ENCODE assay signal across 1 cellular context in genomic region chr5:132427285-132428146, GRCh38.
A peak's percentile ranks its signal among the peaks of the same experiment; 100 is the strongest.
TF ChIP-seq lines count a peak whose summit lies in the region.

No MANE protein-coding gene starts in this region.

TF ChIP-seq in GM12878, 131 proteins besides CTCF, POLR2A, EP300 and RAD21 (continued from another document and continues in another):
- TF ChIP-seq ZBTB4 (CRISPR knock-in tag; IDR thresholded peaks at IDR 0.05), result no peak
- TF ChIP-seq EED (IDR thresholded peaks at IDR 0.05; ENCODE audit: low read depth), result no peak
- no peak for TF ChIP-seq NBN (IDR thresholded peaks at IDR 0.05)
- no peak for TF ChIP-seq HDAC6 (IDR thresholded peaks at IDR 0.05; ENCODE audit: unreplicated experiment)
- no peak for TF ChIP-seq EGR1 (IDR thresholded peaks at IDR 0.05; ENCODE audit: borderline replicate concordance in 1 of 2, low read depth in 2 of 2, low read length in 2 of 2)
- TF ChIP-seq MXI1 (IDR thresholded peaks at IDR 0.05; ENCODE audit: low read depth, low read length), result no peak; the same call in 1 of the 2 replicates
- no peak for TF ChIP-seq RCOR1 (conservative IDR thresholded peaks at IDR 0.05; ENCODE audit: low read depth, low read length)
- no peak for TF ChIP-seq NRF1 (conservative IDR thresholded peaks at IDR 0.05; ENCODE audit: low read depth, low read length)
- no peak for TF ChIP-seq PAX5 (IDR thresholded peaks at IDR 0.05; ENCODE audit: borderline replicate concordance, low read depth, low read length)
- 0 out of 2 replicates have a peak, but pooled peaks have one; percentile 11 for TF ChIP-seq ATF7 (IDR thresholded peaks at IDR 0.05; ENCODE audit: low read depth)
- TF ChIP-seq ZNF384 (IDR thresholded peaks at IDR 0.05; ENCODE audit: borderline replicate concordance, low read depth, low read length), result no peak
- no peak for TF ChIP-seq GATAD2B (conservative IDR thresholded peaks at IDR 0.05; ENCODE audit: low read depth)
- TF ChIP-seq MEF2A (IDR thresholded peaks at IDR 0.05; ENCODE audit: insufficient read depth, low read depth, low read length), result no peak
- TF ChIP-seq CBX5 (IDR thresholded peaks at IDR 0.05; ENCODE audit: low read depth), result no peak
- TF ChIP-seq, protein P1, sequence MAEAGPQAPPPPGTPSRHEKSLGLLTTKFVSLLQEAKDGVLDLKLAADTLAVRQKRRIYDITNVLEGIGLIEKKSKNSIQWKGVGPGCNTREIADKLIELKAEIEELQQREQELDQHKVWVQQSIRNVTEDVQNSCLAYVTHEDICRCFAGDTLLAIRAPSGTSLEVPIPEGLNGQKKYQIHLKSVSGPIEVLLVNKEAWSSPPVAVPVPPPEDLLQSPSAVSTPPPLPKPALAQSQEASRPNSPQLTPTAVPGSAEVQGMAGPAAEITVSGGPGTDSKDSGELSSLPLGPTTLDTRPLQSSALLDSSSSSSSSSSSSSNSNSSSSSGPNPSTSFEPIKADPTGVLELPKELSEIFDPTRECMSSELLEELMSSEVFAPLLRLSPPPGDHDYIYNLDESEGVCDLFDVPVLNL (IDR thresholded peaks at IDR 0.05; ENCODE audit: low read depth, low read length), result no peak
- no peak for TF ChIP-seq PRDM15 (CRISPR knock-in tag; IDR thresholded peaks at IDR 0.05)
- TF ChIP-seq RELA (IDR thresholded peaks at IDR 0.05; ENCODE audit: borderline replicate concordance, partially characterized antibody), result no peak
- 0 out of 2 replicates have a peak, but pooled peaks have one; percentile 46 for TF ChIP-seq ASH2L (IDR thresholded peaks at IDR 0.05; ENCODE audit: borderline replicate concordance, low read depth)
- TF ChIP-seq HCFC1 (IDR thresholded peaks at IDR 0.05; ENCODE audit: low read length), result no peak
- TF ChIP-seq BMI1 (IDR thresholded peaks at IDR 0.05; ENCODE audit: borderline replicate concordance), result peak; percentile 31; the same call in 1 of the 2 replicates
- no peak for TF ChIP-seq SMC3 (IDR thresholded peaks at IDR 0.05; ENCODE audit: borderline replicate concordance, low read length)
- TF ChIP-seq, protein P2, sequence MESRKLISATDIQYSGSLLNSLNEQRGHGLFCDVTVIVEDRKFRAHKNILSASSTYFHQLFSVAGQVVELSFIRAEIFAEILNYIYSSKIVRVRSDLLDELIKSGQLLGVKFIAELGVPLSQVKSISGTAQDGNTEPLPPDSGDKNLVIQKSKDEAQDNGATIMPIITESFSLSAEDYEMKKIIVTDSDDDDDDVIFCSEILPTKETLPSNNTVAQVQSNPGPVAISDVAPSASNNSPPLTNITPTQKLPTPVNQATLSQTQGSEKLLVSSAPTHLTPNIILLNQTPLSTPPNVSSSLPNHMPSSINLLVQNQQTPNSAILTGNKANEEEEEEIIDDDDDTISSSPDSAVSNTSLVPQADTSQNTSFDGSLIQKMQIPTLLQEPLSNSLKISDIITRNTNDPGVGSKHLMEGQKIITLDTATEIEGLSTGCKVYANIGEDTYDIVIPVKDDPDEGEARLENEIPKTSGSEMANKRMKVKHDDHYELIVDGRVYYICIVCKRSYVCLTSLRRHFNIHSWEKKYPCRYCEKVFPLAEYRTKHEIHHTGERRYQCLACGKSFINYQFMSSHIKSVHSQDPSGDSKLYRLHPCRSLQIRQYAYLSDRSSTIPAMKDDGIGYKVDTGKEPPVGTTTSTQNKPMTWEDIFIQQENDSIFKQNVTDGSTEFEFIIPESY (IDR thresholded peaks at IDR 0.05), result no peak
- no peak; the same call in 1 of the 2 replicates for TF ChIP-seq USF2 (IDR thresholded peaks at IDR 0.05; ENCODE audit: borderline replicate concordance, low read depth, low read length)
- no peak for TF ChIP-seq POLR2AphosphoS2 (IDR thresholded peaks at IDR 0.05; ENCODE audit: low read depth, low read length)
- TF ChIP-seq SMAD1 (IDR thresholded peaks at IDR 0.05; ENCODE audit: low read depth, partially characterized antibody), result no peak
- TF ChIP-seq NFYA (IDR thresholded peaks at IDR 0.05; ENCODE audit: borderline replicate concordance, low read depth, low read length), result no peak
- TF ChIP-seq, protein P3, sequence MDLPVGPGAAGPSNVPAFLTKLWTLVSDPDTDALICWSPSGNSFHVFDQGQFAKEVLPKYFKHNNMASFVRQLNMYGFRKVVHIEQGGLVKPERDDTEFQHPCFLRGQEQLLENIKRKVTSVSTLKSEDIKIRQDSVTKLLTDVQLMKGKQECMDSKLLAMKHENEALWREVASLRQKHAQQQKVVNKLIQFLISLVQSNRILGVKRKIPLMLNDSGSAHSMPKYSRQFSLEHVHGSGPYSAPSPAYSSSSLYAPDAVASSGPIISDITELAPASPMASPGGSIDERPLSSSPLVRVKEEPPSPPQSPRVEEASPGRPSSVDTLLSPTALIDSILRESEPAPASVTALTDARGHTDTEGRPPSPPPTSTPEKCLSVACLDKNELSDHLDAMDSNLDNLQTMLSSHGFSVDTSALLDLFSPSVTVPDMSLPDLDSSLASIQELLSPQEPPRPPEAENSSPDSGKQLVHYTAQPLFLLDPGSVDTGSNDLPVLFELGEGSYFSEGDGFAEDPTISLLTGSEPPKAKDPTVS (IDR thresholded peaks at IDR 0.05; ENCODE audit: low read depth, low read length), result no peak
- TF ChIP-seq, protein P4, sequence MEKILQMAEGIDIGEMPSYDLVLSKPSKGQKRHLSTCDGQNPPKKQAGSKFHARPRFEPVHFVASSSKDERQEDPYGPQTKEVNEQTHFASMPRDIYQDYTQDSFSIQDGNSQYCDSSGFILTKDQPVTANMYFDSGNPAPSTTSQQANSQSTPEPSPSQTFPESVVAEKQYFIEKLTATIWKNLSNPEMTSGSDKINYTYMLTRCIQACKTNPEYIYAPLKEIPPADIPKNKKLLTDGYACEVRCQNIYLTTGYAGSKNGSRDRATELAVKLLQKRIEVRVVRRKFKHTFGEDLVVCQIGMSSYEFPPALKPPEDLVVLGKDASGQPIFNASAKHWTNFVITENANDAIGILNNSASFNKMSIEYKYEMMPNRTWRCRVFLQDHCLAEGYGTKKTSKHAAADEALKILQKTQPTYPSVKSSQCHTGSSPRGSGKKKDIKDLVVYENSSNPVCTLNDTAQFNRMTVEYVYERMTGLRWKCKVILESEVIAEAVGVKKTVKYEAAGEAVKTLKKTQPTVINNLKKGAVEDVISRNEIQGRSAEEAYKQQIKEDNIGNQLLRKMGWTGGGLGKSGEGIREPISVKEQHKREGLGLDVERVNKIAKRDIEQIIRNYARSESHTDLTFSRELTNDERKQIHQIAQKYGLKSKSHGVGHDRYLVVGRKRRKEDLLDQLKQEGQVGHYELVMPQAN (conservative IDR thresholded peaks at IDR 0.05), result no peak
- TF ChIP-seq DPF2 (IDR thresholded peaks at IDR 0.05), result no peak
- TF ChIP-seq RB1 (IDR thresholded peaks at IDR 0.05; ENCODE audit: borderline replicate concordance), result no peak
- TF ChIP-seq IRF5 (IDR thresholded peaks at IDR 0.05; ENCODE audit: borderline replicate concordance), result no peak
- TF ChIP-seq LARP7 (IDR thresholded peaks at IDR 0.05), result peak; percentile 33; the same call in 1 of the 2 replicates
- TF ChIP-seq ZZZ3 (IDR thresholded peaks at IDR 0.05; ENCODE audit: control insufficient read depth, insufficient read length, low read depth), result no peak
- TF ChIP-seq ZBED1 (IDR thresholded peaks at IDR 0.05; ENCODE audit: borderline replicate concordance), result no peak
- no peak for TF ChIP-seq ESRRA (IDR thresholded peaks at IDR 0.05; ENCODE audit: low read length)
- TF ChIP-seq, protein P5, sequence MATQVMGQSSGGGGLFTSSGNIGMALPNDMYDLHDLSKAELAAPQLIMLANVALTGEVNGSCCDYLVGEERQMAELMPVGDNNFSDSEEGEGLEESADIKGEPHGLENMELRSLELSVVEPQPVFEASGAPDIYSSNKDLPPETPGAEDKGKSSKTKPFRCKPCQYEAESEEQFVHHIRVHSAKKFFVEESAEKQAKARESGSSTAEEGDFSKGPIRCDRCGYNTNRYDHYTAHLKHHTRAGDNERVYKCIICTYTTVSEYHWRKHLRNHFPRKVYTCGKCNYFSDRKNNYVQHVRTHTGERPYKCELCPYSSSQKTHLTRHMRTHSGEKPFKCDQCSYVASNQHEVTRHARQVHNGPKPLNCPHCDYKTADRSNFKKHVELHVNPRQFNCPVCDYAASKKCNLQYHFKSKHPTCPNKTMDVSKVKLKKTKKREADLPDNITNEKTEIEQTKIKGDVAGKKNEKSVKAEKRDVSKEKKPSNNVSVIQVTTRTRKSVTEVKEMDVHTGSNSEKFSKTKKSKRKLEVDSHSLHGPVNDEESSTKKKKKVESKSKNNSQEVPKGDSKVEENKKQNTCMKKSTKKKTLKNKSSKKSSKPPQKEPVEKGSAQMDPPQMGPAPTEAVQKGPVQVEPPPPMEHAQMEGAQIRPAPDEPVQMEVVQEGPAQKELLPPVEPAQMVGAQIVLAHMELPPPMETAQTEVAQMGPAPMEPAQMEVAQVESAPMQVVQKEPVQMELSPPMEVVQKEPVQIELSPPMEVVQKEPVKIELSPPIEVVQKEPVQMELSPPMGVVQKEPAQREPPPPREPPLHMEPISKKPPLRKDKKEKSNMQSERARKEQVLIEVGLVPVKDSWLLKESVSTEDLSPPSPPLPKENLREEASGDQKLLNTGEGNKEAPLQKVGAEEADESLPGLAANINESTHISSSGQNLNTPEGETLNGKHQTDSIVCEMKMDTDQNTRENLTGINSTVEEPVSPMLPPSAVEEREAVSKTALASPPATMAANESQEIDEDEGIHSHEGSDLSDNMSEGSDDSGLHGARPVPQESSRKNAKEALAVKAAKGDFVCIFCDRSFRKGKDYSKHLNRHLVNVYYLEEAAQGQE (IDR thresholded peaks at IDR 0.05; ENCODE audit: low read depth, low read length), result no peak
- TF ChIP-seq MTA3 (IDR thresholded peaks at IDR 0.05; ENCODE audit: borderline replicate concordance, low read length), result no peak
- TF ChIP-seq TCF3 (IDR thresholded peaks at IDR 0.05; ENCODE audit: borderline replicate concordance, insufficient read depth, low read depth, low read length), result 0 out of 2 replicates have a peak, but pooled peaks have one; percentile 40
- no peak for TF ChIP-seq STAT1 (conservative IDR thresholded peaks at IDR 0.05)
- TF ChIP-seq EZH2 (IDR thresholded peaks at IDR 0.05; ENCODE audit: borderline replicate concordance, control insufficient read depth, low read depth, low read length), result no peak
- TF ChIP-seq BHLHE40 (IDR thresholded peaks at IDR 0.05; ENCODE audit: borderline replicate concordance in 1 of 2, low read depth in 2 of 2, low read length in 1 of 2), result peak; percentile 81 to 83; a peak in 3 of 4 replicates
